ENCODE assay signal across 8 cellular contexts in genomic region chr19:2097330-2098327, GRCh38. TPM values are rescaled to one million over a fixed set of nuclear protein-coding genes. Genes with fewer than 3 reads are reported as not detected.
A peak's percentile ranks its signal among the peaks of the same experiment; 100 is the strongest.
DNase-seq lines count a peak whose midpoint lies in the region; ATAC-seq and TF ChIP-seq lines count a peak whose summit lies in the region.

No MANE protein-coding gene starts in this region.

- no peak for ATAC-seq in GM21423 (IDR thresholded peaks at IDR 0.05; ENCODE audit: unreplicated experiment)

- no peak overlapping the region for H2BK5ac ChIP-seq in mesendoderm (ENCODE audit: low read length)

- intact Hi-C loops in ascending aorta (cut with DNase I): loop anchor here (1.0 to 5.0 kb wide), 4 partner anchors 37 to 295 kb away; partner anchors contain the start of genes LSM7, MKNK2 and SPPL2B

- H2AK5ac ChIP-seq in mesendoderm (ENCODE audit: low read length): no peak overlapping the region

- H4K8ac ChIP-seq in mesendoderm (ENCODE audit: low read depth, low read length): no peak overlapping the region

- no peak overlapping the region for H3K56ac ChIP-seq in mesendoderm (ENCODE audit: low read length)

- no peak overlapping the region for H2BK15ac ChIP-seq in mesendoderm (replicated peaks; ENCODE audit: low read depth)

- WGBS in mesendoderm (ENCODE audit: extremely low coverage, insufficient coverage, low lambda C conversion rate): no CpG with 5 or more reads among the region's 47 CpGs
- 58 to 68% methylated on average over 33 to 43 of the region's 47 CpGs for WGBS in tibial nerve, 2 donors

- H4K5ac ChIP-seq in mesendoderm (ENCODE audit: low read length): no peak overlapping the region

- H3K9ac ChIP-seq in NT2/D1 (ENCODE audit: insufficient read length, low read depth) (peak overlapping the region; percentile 61), mesendoderm (ENCODE audit: low read length) (no peak overlapping the region)

- H3K4me1 ChIP-seq in NT2/D1 (ENCODE audit: insufficient read depth, insufficient read length) (peaks cover 14% of the 10 kb centered on the region), ascending aorta (peaks cover 8 to 18% of the 10 kb centered on the region in 2 donors), mesendoderm (ENCODE audit: control insufficient read depth, low read depth, low read length) (no peaks in the 10 kb centered on the region), tibial nerve (peaks cover 0 to 59% (median 27%) of the 10 kb centered on the region in 4 donors)

- H3K9me3 ChIP-seq in NT2/D1 (ENCODE audit: insufficient read depth, low read length): no peaks in the 10 kb centered on the region
- H3K9me3 ChIP-seq in ascending aorta: no peaks in the 10 kb centered on the region
- no peaks in the 10 kb centered on the region for H3K9me3 ChIP-seq in tibial nerve

- H3K4me2 ChIP-seq in mesendoderm (ENCODE audit: low read length): peak overlapping the region; percentile 66

- no peak overlapping the region for H3K23ac ChIP-seq in mesendoderm (ENCODE audit: low read length)

- DNase-seq in NCI-H82 (lab: John Stamatoyannopoulos, UW) (peak; percentile 23), NCI-H82 treated with DMSO at 0.1 percent for 48 hours (lab: John Stamatoyannopoulos, UW; ENCODE audit: unreplicated experiment) (no peak), NT2/D1 (ENCODE audit: low read depth, low spot score) (no peak), ascending aorta (ENCODE audit: low spot score in 2 of 2) (no peak), mesendoderm (no peak), tibial nerve (ENCODE audit: low spot score in 2 of 2) (no peak), HCEC 1CT (no peak)

- peaks cover 2% of the 10 kb centered on the region for H3K79me1 ChIP-seq in mesendoderm (ENCODE audit: low read length)

- H2BK120ac ChIP-seq in mesendoderm (ENCODE audit: low read depth, low read length): no peak overlapping the region

- no peak for TF ChIP-seq CTCF in ascending aorta (IDR thresholded peaks at IDR 0.05)
- TF ChIP-seq CTCF in tibial nerve (IDR thresholded peaks at IDR 0.05): no peak

- H3K4me3 ChIP-seq in NT2/D1 (ENCODE audit: insufficient read length, low read depth) (peak overlapping the region; percentile 11), ascending aorta (peak overlapping the region; percentile 47 to 71), mesendoderm (ENCODE audit: low read length) (no peak overlapping the region), tibial nerve (peak overlapping the region; percentile 34 to 66 (median 50))

- no peaks in the 10 kb centered on the region for H3K79me2 ChIP-seq in mesendoderm (ENCODE audit: control insufficient read depth, insufficient read depth, low read length)

- H3K4ac ChIP-seq in mesendoderm (ENCODE audit: low read depth, low read length): no peak overlapping the region

- H3K27me3 ChIP-seq in NT2/D1 (ENCODE audit: insufficient read depth, insufficient read length): no peaks in the 10 kb centered on the region
- no peaks in the 10 kb centered on the region for H3K27me3 ChIP-seq in ascending aorta
- H3K27me3 ChIP-seq in mesendoderm (ENCODE audit: insufficient read depth, low read length, poor library complexity): no peaks in the 10 kb centered on the region
- H3K27me3 ChIP-seq in tibial nerve: no peaks in the 10 kb centered on the region

- no peak overlapping the region for H3K18ac ChIP-seq in mesendoderm (ENCODE audit: low read length)

- peak overlapping the region; percentile 53 to 76 for H3K27ac ChIP-seq in ascending aorta
- H3K27ac ChIP-seq in mesendoderm (ENCODE audit: low read depth, low read length): no peak overlapping the region
- peak overlapping the region; percentile 65 to 98 (median 79) for H3K27ac ChIP-seq in tibial nerve

- TF ChIP-seq POLR2A in tibial nerve (IDR thresholded peaks at IDR 0.05): no peak

- no peak for TF ChIP-seq EP300 in tibial nerve (IDR thresholded peaks at IDR 0.05)

- peaks cover 52% of the 10 kb centered on the region for H3K36me3 ChIP-seq in NT2/D1 (ENCODE audit: insufficient read depth, insufficient read length, low read length)
- H3K36me3 ChIP-seq in ascending aorta: peaks cover 28 to 32% of the 10 kb centered on the region in 2 donors
- peaks cover 10% of the 10 kb centered on the region for H3K36me3 ChIP-seq in mesendoderm (ENCODE audit: control insufficient read depth, insufficient read depth, low read length)
- peaks cover 0 to 47% (median 6%) of the 10 kb centered on the region in 3 donors for H3K36me3 ChIP-seq in tibial nerve

RNA-seq across cellular contexts. Expression of gene IZUMO4, which starts 0.9 kb away (rescaled TPM):
- not detected for total RNA-seq in ascending aorta
- 0.48 TPM for polyA plus RNA-seq in mesendoderm (2013, experiment 1 of 2)
- polyA plus RNA-seq in mesendoderm (2013, experiment 2 of 2): 0.36 TPM
- 10 to 100 TPM; 28.6 to 46.3 (median 33.2) TPM for total RNA-seq in tibial nerve

RNA-seq across cellular contexts. Expression of gene MOB3A, which starts 1.5 kb away (rescaled TPM):
- total RNA-seq in ascending aorta: 44.4 TPM
- polyA plus RNA-seq in mesendoderm (2013, experiment 1 of 2): 5.7 TPM
- 6.3 TPM for polyA plus RNA-seq in mesendoderm (2013, experiment 2 of 2)
- 10 to 100 TPM; 31.7 to 70.8 (median 35.2) TPM for total RNA-seq in tibial nerve

RNA-seq across cellular contexts. Expression of gene MKNK2, which starts 46.6 kb away (rescaled TPM):
- total RNA-seq in ascending aorta (228 TPM), tibial nerve (100 to 1,000 TPM; 126 to 265 (median 152) TPM)
- 98.2 TPM for polyA plus RNA-seq in mesendoderm (2013, experiment 1 of 2)
- polyA plus RNA-seq in mesendoderm (2013, experiment 2 of 2): 97.3 TPM

RNA-seq across cellular contexts. Expression of gene AP3D1, which starts 53.7 kb away (rescaled TPM):
- total RNA-seq in ascending aorta (98.8 TPM), tibial nerve (100 to 1,000 TPM in 1 of 4 donors, 10 to 100 TPM in 3; 75.2 to 127 (median 83.3) TPM)
- polyA plus RNA-seq in mesendoderm (2013, experiment 1 of 2): 92.2 TPM
- 92.6 TPM for polyA plus RNA-seq in mesendoderm (2013, experiment 2 of 2)

Comparison
In these comparisons a context has a peak if more than half of its experiments do, and no peak if none do; other contexts are left out.
1. RNA of gene IZUMO4, which starts 0.9 kb away (total RNA-seq): 28.6 to 46.3 TPM in tibial nerve; not detected in ascending aorta (single experiment); every median in the first group is over 10 times any median in the second.